In the genomic region with DNA sequence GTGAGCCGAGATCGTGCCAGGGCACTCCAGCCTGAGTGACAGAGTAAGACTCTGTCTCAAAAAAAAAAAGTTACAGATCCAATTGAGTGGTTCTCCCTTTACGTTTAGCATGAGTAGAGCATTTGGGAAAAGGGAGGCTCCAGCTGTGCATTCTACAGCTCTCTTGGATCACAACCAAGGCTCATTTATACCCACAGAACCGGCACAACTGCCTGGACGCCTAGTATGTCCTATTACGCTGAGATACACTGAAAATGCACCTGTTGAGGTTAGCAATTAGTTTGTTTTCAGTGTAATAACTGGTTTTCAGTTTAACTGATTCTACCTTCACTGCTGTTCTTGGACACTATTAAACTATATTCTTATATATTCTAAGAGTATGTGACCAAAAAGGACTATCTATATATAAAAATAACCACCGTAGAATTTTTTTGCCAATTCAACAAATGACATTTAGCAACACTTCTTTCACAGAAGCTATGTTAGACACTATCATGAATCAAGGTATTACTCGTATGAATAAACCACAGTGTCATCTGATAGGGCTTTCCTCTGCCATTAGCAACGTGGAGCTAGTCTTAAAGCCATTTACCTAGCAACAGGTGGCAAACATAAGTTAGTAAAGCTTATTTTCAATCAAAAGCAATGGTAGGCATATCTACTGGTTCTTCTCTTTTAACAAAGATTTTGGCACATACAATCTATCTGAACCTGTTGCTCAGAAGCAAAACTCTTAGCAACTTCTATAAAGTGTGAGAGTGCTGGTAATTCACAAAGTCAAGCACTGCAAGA, we compare ENCODE assay signal across 9 cellular contexts. TPM values are rescaled to one million over a fixed set of nuclear protein-coding genes. Genes with fewer than 3 reads are reported as not detected.
DNase-seq lines count a peak whose midpoint lies in the region; ATAC-seq and TF ChIP-seq lines count a peak whose summit lies in the region.
"Had no signal": no experiment of that assay in that cellular context is flagged by ENCODE, and none has a peak within 500 bp of the region (broad histone marks: within the 10 kb centered on the region; RNA-seq: fewer than 3 reads in every experiment).

No MANE protein-coding gene starts in this region.

- peak overlapping the region; percentile 94 for H3K27ac Mint-ChIP-seq in activated naive CD8-positive, alpha-beta T cell treated with anti-CD3 and anti-CD28 coated beads for 36 hours

- H3K27me3 ChIP-seq in heart left ventricle (no peaks in the 10 kb centered on the region), right lobe of liver (no peaks in the 10 kb centered on the region), upper lobe of right lung (no peaks in the 10 kb centered on the region)
- H3K27me3 ChIP-seq: ovary had no signal

- ATAC-seq in heart left ventricle (no peak), left cardiac atrium (no peak), right lobe of liver (no peak), upper lobe of right lung (no peak), HG03175 (IDR thresholded peaks at IDR 0.05; ENCODE audit: unreplicated experiment) (no peak)

- intact Hi-C loops in heart left ventricle (cut with DNase I) (loop anchor here in 1 of 10 donors (10.0 kb wide), 1 partner anchor 308 kb away; a partner anchor contains a TSS), left cardiac atrium (cut with DNase I) (no loop called here), right lobe of liver (cut with DNase I) (no loop called here), upper lobe of right lung (cut with DNase I) (no loop called here)

- POLR2A ChIA-PET in HEK293T (lab: Yijun Ruan, JAX): interaction anchor here (1.1 kb wide), 1 partner anchor 79 kb away, joined by 4 read pairs; a partner anchor contains a TSS

- 52 to 55% (median 53%) methylated on average over 9 of the region's 9 CpGs for WGBS in heart left ventricle, 4 donors
- WGBS in right lobe of liver (ENCODE audit: insufficient coverage, low coverage, low lambda C conversion rate, missing lambda C conversion rate): 28% methylated on average over 6 of the region's 9 CpGs

- H3K36me3 ChIP-seq in heart left ventricle (peaks cover 0 to 24% (median 15%) of the 10 kb centered on the region in 9 donors), right lobe of liver (no peaks in the 10 kb centered on the region), upper lobe of right lung (peaks cover 13% of the 10 kb centered on the region)
- H3K36me3 ChIP-seq: ovary had no signal

- peaks cover 36% of the 10 kb centered on the region for H3K4me1 Mint-ChIP-seq in activated naive CD8-positive, alpha-beta T cell treated with anti-CD3 and anti-CD28 coated beads for 36 hours

- peaks cover 43% of the 10 kb centered on the region for H3K36me3 Mint-ChIP-seq in activated naive CD8-positive, alpha-beta T cell treated with anti-CD3 and anti-CD28 coated beads for 36 hours

- no peak for DNase-seq in heart left ventricle
- DNase-seq in left cardiac atrium: no peak
- DNase-seq in activated naive CD8-positive, alpha-beta T cell treated with anti-CD3 and anti-CD28 coated beads for 36 hours: no peak
- DNase-seq in right lobe of liver: no peak
- DNase-seq in upper lobe of right lung: no peak
- DNase-seq in HEK293T (ENCODE audit: extremely low spot score): no peak
- DNase-seq in NCI-H128 (lab: John Stamatoyannopoulos, UW; ENCODE audit: unreplicated experiment): no peak

- no peaks in the 10 kb centered on the region for H3K27me3 Mint-ChIP-seq in activated naive CD8-positive, alpha-beta T cell treated with anti-CD3 and anti-CD28 coated beads for 36 hours

- TF ChIP-seq CTCF in heart left ventricle (IDR thresholded peaks at IDR 0.05) (no peak), right lobe of liver (IDR thresholded peaks at IDR 0.05) (no peak), upper lobe of right lung (IDR thresholded peaks at IDR 0.05) (no peak)

- peaks cover 4 to 57% (median 34%) of the 10 kb centered on the region in 12 donors for H3K4me1 ChIP-seq in heart left ventricle
- peaks cover 0 to 20% (median 8%) of the 10 kb centered on the region in 4 donors for H3K4me1 ChIP-seq in right lobe of liver
- peaks cover 43% of the 10 kb centered on the region for H3K4me1 ChIP-seq in upper lobe of right lung

- CTCF ChIA-PET in HEK293T (lab: Yijun Ruan, JAX): interaction anchor here (0.6 kb wide), 1 partner anchor 32 kb away, joined by 4 read pairs; no protein-coding TSS in a partner anchor

- H3K4me3 Mint-ChIP-seq in activated naive CD8-positive, alpha-beta T cell treated with anti-CD3 and anti-CD28 coated beads for 36 hours: peak overlapping the region; percentile 96

- TF ChIP-seq POLR2A in heart left ventricle (IDR thresholded peaks at IDR 0.05) (no peak), right lobe of liver (IDR thresholded peaks at IDR 0.05) (no peak)

- H3K9me3 Mint-ChIP-seq in activated naive CD8-positive, alpha-beta T cell treated with anti-CD3 and anti-CD28 coated beads for 36 hours: no peaks in the 10 kb centered on the region

- H3K4me3 ChIP-seq in heart left ventricle (peak overlapping the region in 11 of 12 donors; percentile 51 to 94 (median 84)), right lobe of liver (peak overlapping the region in 2 of 3 donors; percentile 73 to 74), upper lobe of right lung (peak overlapping the region; percentile 73)

- H3K27ac ChIP-seq in heart left ventricle (peak overlapping the region; percentile 76 to 99 (median 96)), right lobe of liver (peak overlapping the region; percentile 97 to 99 (median 99)), upper lobe of right lung (peak overlapping the region; percentile 96)

- H3K9me3 ChIP-seq in heart left ventricle: no peaks in the 10 kb centered on the region
- no peaks in the 10 kb centered on the region for H3K9me3 ChIP-seq in right lobe of liver
- no peaks in the 10 kb centered on the region for H3K9me3 ChIP-seq in upper lobe of right lung
- H3K9me3 ChIP-seq: ovary had no signal

TF ChIP-seq in HEK293T, 16 proteins besides CTCF, POLR2A, EP300 and RAD21:
- TF ChIP-seq ARNT (IDR thresholded peaks at IDR 0.05) (no peak), ZNF384 (IDR thresholded peaks at IDR 0.05) (no peak), TARDBP (IDR thresholded peaks at IDR 0.05) (no peak), FOXA1 (IDR thresholded peaks at IDR 0.05) (no peak), NFRKB (IDR thresholded peaks at IDR 0.05) (no peak), HDGF (IDR thresholded peaks at IDR 0.05; ENCODE audit: borderline replicate concordance) (no peak), SUZ12 (IDR thresholded peaks at IDR 0.05) (no peak), FOXM1 (IDR thresholded peaks at IDR 0.05; ENCODE audit: borderline replicate concordance) (no peak), ELF4 (IDR thresholded peaks at IDR 0.05) (no peak), FOXK2 (IDR thresholded peaks at IDR 0.05) (no peak), LEF1 (IDR thresholded peaks at IDR 0.05; ENCODE audit: borderline replicate concordance) (no peak), SP1 (IDR thresholded peaks at IDR 0.05) (no peak), L3MBTL2 (conservative IDR thresholded peaks at IDR 0.05) (no peak), BHLHE40 (IDR thresholded peaks at IDR 0.05; ENCODE audit: borderline replicate concordance) (no peak)
- TF ChIP-seq, protein P1, sequence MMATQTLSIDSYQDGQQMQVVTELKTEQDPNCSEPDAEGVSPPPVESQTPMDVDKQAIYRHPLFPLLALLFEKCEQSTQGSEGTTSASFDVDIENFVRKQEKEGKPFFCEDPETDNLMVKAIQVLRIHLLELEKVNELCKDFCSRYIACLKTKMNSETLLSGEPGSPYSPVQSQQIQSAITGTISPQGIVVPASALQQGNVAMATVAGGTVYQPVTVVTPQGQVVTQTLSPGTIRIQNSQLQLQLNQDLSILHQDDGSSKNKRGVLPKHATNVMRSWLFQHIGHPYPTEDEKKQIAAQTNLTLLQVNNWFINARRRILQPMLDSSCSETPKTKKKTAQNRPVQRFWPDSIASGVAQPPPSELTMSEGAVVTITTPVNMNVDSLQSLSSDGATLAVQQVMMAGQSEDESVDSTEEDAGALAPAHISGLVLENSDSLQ (IDR thresholded peaks at IDR 0.05): no peak
TF ChIP-seq in HEK293T: peak in this region for 0.

RNA-seq across cellular contexts. Expression of a gene that starts 3.6 kb away (rescaled TPM):
- total RNA-seq in heart left ventricle: 10 to 100 TPM; 23.9 to 42.1 (median 31.1) TPM
- polyA plus RNA-seq in heart left ventricle: 10 to 100 TPM in 1 of 2 donors, 1 to 10 TPM in 1; 7.7 to 26.8 TPM
- 10 to 100 TPM; 26.5 to 27.1 TPM for total RNA-seq in left cardiac atrium
- 10 to 100 TPM; 54.5 to 59.0 TPM for total RNA-seq in activated naive CD8-positive, alpha-beta T cell treated with anti-CD3 and anti-CD28 coated beads for 36 hours
- total RNA-seq in right lobe of liver: 10 to 100 TPM; 13.8 to 25.6 (median 20.2) TPM
- 46.3 TPM for total RNA-seq in upper lobe of right lung
